Comparison of ENCODE assay signal across 2 cellular contexts in genomic region chr9:122223435-122223834, GRCh38.
TF ChIP-seq lines count a peak whose summit lies in the region.

No MANE protein-coding gene starts in this region.

TF ChIP-seq in GM23338, 12 proteins besides CTCF, POLR2A, EP300 and RAD21:
- TF ChIP-seq EZH2 (IDR thresholded peaks at IDR 0.05; ENCODE audit: low read depth, unreplicated experiment) (peak; percentile 67), REST (IDR thresholded peaks at IDR 0.05; ENCODE audit: unreplicated experiment) (no peak), JUNB (IDR thresholded peaks at IDR 0.05; ENCODE audit: unreplicated experiment) (no peak), ZNF331 (CRISPR knock-in tag; IDR thresholded peaks at IDR 0.05; ENCODE audit: low read depth) (no peak), ZNF114 (CRISPR knock-in tag; IDR thresholded peaks at IDR 0.05) (no peak)

TF ChIP-seq in HepG2, 621 proteins besides CTCF, POLR2A, EP300 and RAD21:
- TF ChIP-seq, protein P1, sequence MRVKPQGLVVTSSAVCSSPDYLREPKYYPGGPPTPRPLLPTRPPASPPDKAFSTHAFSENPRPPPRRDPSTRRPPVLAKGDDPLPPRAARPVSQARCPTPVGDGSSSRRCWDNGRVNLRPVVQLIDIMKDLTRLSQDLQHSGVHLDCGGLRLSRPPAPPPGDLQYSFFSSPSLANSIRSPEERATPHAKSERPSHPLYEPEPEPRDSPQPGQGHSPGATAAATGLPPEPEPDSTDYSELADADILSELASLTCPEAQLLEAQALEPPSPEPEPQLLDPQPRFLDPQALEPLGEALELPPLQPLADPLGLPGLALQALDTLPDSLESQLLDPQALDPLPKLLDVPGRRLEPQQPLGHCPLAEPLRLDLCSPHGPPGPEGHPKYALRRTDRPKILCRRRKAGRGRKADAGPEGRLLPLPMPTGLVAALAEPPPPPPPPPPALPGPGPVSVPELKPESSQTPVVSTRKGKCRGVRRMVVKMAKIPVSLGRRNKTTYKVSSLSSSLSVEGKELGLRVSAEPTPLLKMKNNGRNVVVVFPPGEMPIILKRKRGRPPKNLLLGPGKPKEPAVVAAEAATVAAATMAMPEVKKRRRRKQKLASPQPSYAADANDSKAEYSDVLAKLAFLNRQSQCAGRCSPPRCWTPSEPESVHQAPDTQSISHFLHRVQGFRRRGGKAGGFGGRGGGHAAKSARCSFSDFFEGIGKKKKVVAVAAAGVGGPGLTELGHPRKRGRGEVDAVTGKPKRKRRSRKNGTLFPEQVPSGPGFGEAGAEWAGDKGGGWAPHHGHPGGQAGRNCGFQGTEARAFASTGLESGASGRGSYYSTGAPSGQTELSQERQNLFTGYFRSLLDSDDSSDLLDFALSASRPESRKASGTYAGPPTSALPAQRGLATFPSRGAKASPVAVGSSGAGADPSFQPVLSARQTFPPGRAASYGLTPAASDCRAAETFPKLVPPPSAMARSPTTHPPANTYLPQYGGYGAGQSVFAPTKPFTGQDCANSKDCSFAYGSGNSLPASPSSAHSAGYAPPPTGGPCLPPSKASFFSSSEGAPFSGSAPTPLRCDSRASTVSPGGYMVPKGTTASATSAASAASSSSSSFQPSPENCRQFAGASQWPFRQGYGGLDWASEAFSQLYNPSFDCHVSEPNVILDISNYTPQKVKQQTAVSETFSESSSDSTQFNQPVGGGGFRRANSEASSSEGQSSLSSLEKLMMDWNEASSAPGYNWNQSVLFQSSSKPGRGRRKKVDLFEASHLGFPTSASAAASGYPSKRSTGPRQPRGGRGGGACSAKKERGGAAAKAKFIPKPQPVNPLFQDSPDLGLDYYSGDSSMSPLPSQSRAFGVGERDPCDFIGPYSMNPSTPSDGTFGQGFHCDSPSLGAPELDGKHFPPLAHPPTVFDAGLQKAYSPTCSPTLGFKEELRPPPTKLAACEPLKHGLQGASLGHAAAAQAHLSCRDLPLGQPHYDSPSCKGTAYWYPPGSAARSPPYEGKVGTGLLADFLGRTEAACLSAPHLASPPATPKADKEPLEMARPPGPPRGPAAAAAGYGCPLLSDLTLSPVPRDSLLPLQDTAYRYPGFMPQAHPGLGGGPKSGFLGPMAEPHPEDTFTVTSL (CRISPR knock-in tag; IDR thresholded peaks at IDR 0.05; ENCODE audit: borderline replicate concordance), result no peak
- TF ChIP-seq ATAD3A (CRISPR knock-in tag; IDR thresholded peaks at IDR 0.05) (no peak), NRL (CRISPR knock-in tag; IDR thresholded peaks at IDR 0.05; ENCODE audit: borderline replicate concordance) (no peak), ZNF720 (CRISPR knock-in tag; IDR thresholded peaks at IDR 0.05) (no peak), RBM39 (IDR thresholded peaks at IDR 0.05; ENCODE audit: low read depth, low read length, poor library complexity, severe bottlenecking) (no peak), ZNF709 (CRISPR knock-in tag; IDR thresholded peaks at IDR 0.05) (no peak)
- TF ChIP-seq, protein P2, sequence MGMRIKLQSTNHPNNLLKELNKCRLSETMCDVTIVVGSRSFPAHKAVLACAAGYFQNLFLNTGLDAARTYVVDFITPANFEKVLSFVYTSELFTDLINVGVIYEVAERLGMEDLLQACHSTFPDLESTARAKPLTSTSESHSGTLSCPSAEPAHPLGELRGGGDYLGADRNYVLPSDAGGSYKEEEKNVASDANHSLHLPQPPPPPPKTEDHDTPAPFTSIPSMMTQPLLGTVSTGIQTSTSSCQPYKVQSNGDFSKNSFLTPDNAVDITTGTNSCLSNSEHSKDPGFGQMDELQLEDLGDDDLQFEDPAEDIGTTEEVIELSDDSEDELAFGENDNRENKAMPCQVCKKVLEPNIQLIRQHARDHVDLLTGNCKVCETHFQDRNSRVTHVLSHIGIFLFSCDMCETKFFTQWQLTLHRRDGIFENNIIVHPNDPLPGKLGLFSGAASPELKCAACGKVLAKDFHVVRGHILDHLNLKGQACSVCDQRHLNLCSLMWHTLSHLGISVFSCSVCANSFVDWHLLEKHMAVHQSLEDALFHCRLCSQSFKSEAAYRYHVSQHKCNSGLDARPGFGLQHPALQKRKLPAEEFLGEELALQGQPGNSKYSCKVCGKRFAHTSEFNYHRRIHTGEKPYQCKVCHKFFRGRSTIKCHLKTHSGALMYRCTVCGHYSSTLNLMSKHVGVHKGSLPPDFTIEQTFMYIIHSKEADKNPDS (CRISPR knock-in tag; IDR thresholded peaks at IDR 0.05), result no peak
- TF ChIP-seq, protein P3, sequence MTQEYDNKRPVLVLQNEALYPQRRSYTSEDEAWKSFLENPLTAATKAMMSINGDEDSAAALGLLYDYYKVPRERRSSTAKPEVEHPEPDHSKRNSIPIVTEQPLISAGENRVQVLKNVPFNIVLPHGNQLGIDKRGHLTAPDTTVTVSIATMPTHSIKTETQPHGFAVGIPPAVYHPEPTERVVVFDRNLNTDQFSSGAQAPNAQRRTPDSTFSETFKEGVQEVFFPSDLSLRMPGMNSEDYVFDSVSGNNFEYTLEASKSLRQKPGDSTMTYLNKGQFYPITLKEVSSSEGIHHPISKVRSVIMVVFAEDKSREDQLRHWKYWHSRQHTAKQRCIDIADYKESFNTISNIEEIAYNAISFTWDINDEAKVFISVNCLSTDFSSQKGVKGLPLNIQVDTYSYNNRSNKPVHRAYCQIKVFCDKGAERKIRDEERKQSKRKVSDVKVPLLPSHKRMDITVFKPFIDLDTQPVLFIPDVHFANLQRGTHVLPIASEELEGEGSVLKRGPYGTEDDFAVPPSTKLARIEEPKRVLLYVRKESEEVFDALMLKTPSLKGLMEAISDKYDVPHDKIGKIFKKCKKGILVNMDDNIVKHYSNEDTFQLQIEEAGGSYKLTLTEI (CRISPR knock-in tag; conservative IDR thresholded peaks at IDR 0.05), result no peak
TF ChIP-seq in HepG2: peak in this region for 0.
